In the genomic region with DNA sequence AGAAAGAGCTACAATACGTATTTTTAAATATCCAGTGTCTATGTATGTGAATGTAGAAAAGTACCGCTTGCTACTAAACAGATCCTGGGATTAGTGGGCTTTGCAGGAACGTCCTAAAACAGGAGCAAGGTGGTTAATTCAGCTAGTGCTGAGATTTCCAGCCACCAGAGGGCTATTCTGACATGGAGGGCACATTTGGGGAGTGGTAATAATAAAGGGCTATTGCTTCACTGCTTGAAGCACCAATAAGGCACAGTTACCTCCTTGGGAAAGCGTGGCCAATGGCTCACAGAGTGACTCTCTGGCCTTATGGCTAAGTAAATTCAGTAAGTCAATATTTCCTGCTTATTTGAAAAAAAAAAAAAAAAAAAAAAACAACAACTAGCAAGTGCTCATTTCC, we compare ENCODE assay signal across 14 cellular contexts.
DNase-seq lines count a peak whose midpoint lies in the region; ATAC-seq and TF ChIP-seq lines count a peak whose summit lies in the region.
"Had no signal": no experiment of that assay in that cellular context is flagged by ENCODE, and none has a peak within 500 bp of the region (broad histone marks: within the 10 kb centered on the region; RNA-seq: fewer than 3 reads in every experiment).

No MANE protein-coding gene starts in this region.

- no peak for TF ChIP-seq POLR2A in uterus (IDR thresholded peaks at IDR 0.05)

- H3K27ac Mint-ChIP-seq in MCF 10A (ENCODE audit: low read depth, unreplicated experiment): peak overlapping the region; percentile 84
- H3K27ac Mint-ChIP-seq in type B pancreatic cell: no peak overlapping the region
- H3K27ac Mint-ChIP-seq: activated CD8-positive, alpha-beta T cell treated with anti-CD3 and anti-CD28 coated beads, Interleukin-2, amount 10 ng/mL, durations not matched to agents 7 days and 5 days had no signal

- ATAC-seq in foreskin keratinocyte: peak; percentile 24
- no peak for ATAC-seq in GM18502 (IDR thresholded peaks at IDR 0.05; ENCODE audit: poor library complexity, unreplicated experiment)
- ATAC-seq: activated CD8-positive, alpha-beta T cell treated with anti-CD3 and anti-CD28 coated beads, Interleukin-2, amount 10 ng/mL, durations not matched to agents 7 days and 5 days had no signal

- TF ChIP-seq CTCF in MCF 10A (IDR thresholded peaks at IDR 0.05; ENCODE audit: unreplicated experiment): no peak
- TF ChIP-seq CTCF in mammary epithelial cell (conservative IDR thresholded peaks at IDR 0.05 in 1 of 2, IDR thresholded peaks at IDR 0.05 in 1 of 2; ENCODE audit: extremely low read depth in 1 of 2, insufficient read depth in 1 of 2, low read depth in 1 of 2, low read length in 2 of 2): no peak
- TF ChIP-seq CTCF in VCaP (conservative IDR thresholded peaks at IDR 0.05): peak; percentile 49
- TF ChIP-seq CTCF in foreskin keratinocyte (conservative IDR thresholded peaks at IDR 0.05): peak; percentile 20
- TF ChIP-seq CTCF in type B pancreatic cell (conservative IDR thresholded peaks at IDR 0.05): peak; percentile 54
- TF ChIP-seq CTCF in uterus (IDR thresholded peaks at IDR 0.05): no peak

- H3K36me3 ChIP-seq in mammary epithelial cell (ENCODE audit: insufficient read depth, low read length) (peaks cover 36% of the 10 kb centered on the region), uterus (no peaks in the 10 kb centered on the region)
- H3K36me3 ChIP-seq: ovary had no signal

- no peaks in the 10 kb centered on the region for H3K4me1 ChIP-seq in mammary epithelial cell (ENCODE audit: insufficient read depth, low read length)
- H3K4me1 ChIP-seq in foreskin keratinocyte: no peaks in the 10 kb centered on the region
- no peaks in the 10 kb centered on the region for H3K4me1 ChIP-seq in uterus

- POLR2A ChIA-PET in MCF 10A (lab: Yijun Ruan, JAX): no interaction called here

- H2AFZ ChIP-seq in mammary epithelial cell (ENCODE audit: low read depth, low read length): no peak overlapping the region

- CTCF ChIA-PET in MCF 10A (lab: Yijun Ruan, JAX): interaction anchor here (0.6 to 1.0 kb wide), 2 partner anchors 9 to 16 kb away, joined by 3 read pairs; no protein-coding TSS in a partner anchor
- CTCF ChIA-PET in mammary epithelial cell (lab: Charles Lee; ENCODE audit: low non-redundant PET): no interaction called here

- intact Hi-C loops in MCF 10A (cut with micrococcal nuclease): no loop called here
- intact Hi-C loops in mammary epithelial cell (cut with micrococcal nuclease): no loop called here
- intact Hi-C loops in uterus (cut with DNase I; ENCODE audit: low total_unique reads): loop anchor here (10.0 kb wide), 1 partner anchor 828 kb away; no protein-coding TSS in a partner anchor

- WGBS in mammary epithelial cell (ENCODE audit: low coverage, missing lambda C conversion rate): 100% methylated on average over 4 of the region's 4 CpGs

- H3K9me3 ChIP-seq in mammary epithelial cell (replicated peaks; ENCODE audit: insufficient read depth, low read length) (no peaks in the 10 kb centered on the region), uterus (no peaks in the 10 kb centered on the region)
- H3K9me3 ChIP-seq: ovary had no signal

- DNase-seq in MCF 10A (ENCODE audit: unreplicated experiment) (no peak), mammary epithelial cell (no peak), foreskin keratinocyte (no peak), type B pancreatic cell (ENCODE audit: extremely low spot score, unreplicated experiment) (no peak), DMS153 treated with DMSO at 0.1 percent for 48 hours (lab: John Stamatoyannopoulos, UW; ENCODE audit: unreplicated experiment) (no peak), uterus (no peak)
- DNase-seq: activated CD8-positive, alpha-beta T cell treated with anti-CD3 and anti-CD28 coated beads, Interleukin-2, amount 10 ng/mL, durations not matched to agents 7 days and 5 days; cerebellar nuclear complex; erythroblast; NCI-H510A; ovary; stimulated activated naive CD4-positive, alpha-beta T cell treated with Interleukin-2 at 50 U/mL for 16 hours had no signal

- H3K4me3 Mint-ChIP-seq in MCF 10A (ENCODE audit: unreplicated experiment) (no peak overlapping the region), type B pancreatic cell (no peak overlapping the region)
- H3K4me3 Mint-ChIP-seq: activated CD8-positive, alpha-beta T cell treated with anti-CD3 and anti-CD28 coated beads, Interleukin-2, amount 10 ng/mL, durations not matched to agents 7 days and 5 days had no signal

- no peak overlapping the region for H3K4me3 ChIP-seq in mammary epithelial cell (replicated peaks in 1 of 3; ENCODE audit: insufficient read depth in 1 of 3, low read depth in 2 of 3, low read length in 3 of 3)
- H3K4me3 ChIP-seq in uterus: no peak overlapping the region
- H3K4me3 ChIP-seq: ovary had no signal

- H3K27ac ChIP-seq in mammary epithelial cell (ENCODE audit: insufficient read depth, low read depth, low read length): no peak overlapping the region
- H3K27ac ChIP-seq in VCaP: peak overlapping the region; percentile 48
- H3K27ac ChIP-seq in foreskin keratinocyte: no peak overlapping the region
- H3K27ac ChIP-seq in uterus: no peak overlapping the region
- H3K27ac ChIP-seq: ovary had no signal

- no peaks in the 10 kb centered on the region for H3K9me3 Mint-ChIP-seq in MCF 10A (ENCODE audit: unreplicated experiment)
- H3K9me3 Mint-ChIP-seq in type B pancreatic cell: no peaks in the 10 kb centered on the region

- H3K36me3 Mint-ChIP-seq in MCF 10A (ENCODE audit: insufficient read depth, unreplicated experiment) (peaks cover 64% of the 10 kb centered on the region), type B pancreatic cell (peaks cover 51% of the 10 kb centered on the region)

- H3K79me2 ChIP-seq in mammary epithelial cell (ENCODE audit: insufficient read depth, low read length): peaks cover 3% of the 10 kb centered on the region

- H4K20me1 ChIP-seq in mammary epithelial cell (ENCODE audit: insufficient read depth, low read length): no peaks in the 10 kb centered on the region

- in situ Hi-C loops in mammary epithelial cell (cut with MboI; ENCODE audit: low sequenced_read_pairs in 2 of 2): loop anchor here in 1 of 2 donors (25.0 kb wide), 1 partner anchor 825 kb away; no protein-coding TSS in a partner anchor

- no peak overlapping the region for H3K4me2 ChIP-seq in mammary epithelial cell (ENCODE audit: insufficient read depth, low read depth, low read length)

- H3K27me3 Mint-ChIP-seq in MCF 10A (ENCODE audit: insufficient read depth, unreplicated experiment): no peaks in the 10 kb centered on the region
- H3K27me3 Mint-ChIP-seq in type B pancreatic cell: no peaks in the 10 kb centered on the region

- H3K27me3 ChIP-seq in mammary epithelial cell (ENCODE audit: insufficient read depth, low read length): no peaks in the 10 kb centered on the region
- no peaks in the 10 kb centered on the region for H3K27me3 ChIP-seq in foreskin keratinocyte
- H3K27me3 ChIP-seq in uterus: no peaks in the 10 kb centered on the region
- H3K27me3 ChIP-seq: ovary had no signal

- dilution Hi-C loops in mammary epithelial cell (cut with HindIII; ENCODE audit: low sequenced_read_pairs): no loop called here

- H3K4me1 Mint-ChIP-seq in MCF 10A (ENCODE audit: insufficient read depth, unreplicated experiment) (no peaks in the 10 kb centered on the region), type B pancreatic cell (ENCODE audit: unreplicated experiment) (no peaks in the 10 kb centered on the region)

- BruUV-seq in MCF 10A (replicated peaks; lab: Mats Ljungman, UMichigan): no TSS peak
- BruUV-seq in mammary epithelial cell (replicated peaks; lab: Mats Ljungman, UMichigan): no TSS peak

- H3K9ac ChIP-seq in mammary epithelial cell (ENCODE audit: insufficient read depth, low read length): no peak overlapping the region

Comparison
In these comparisons a context has a peak if more than half of its experiments do, and no peak if none do; other contexts are left out.
1. CTCF ChIP-seq: peak in VCaP (single experiment), foreskin keratinocyte (single experiment) and type B pancreatic cell (single experiment); none in MCF 10A (single experiment), mammary epithelial cell (0 of 2) and uterus (0 of 4).